Comparison of ENCODE assay signal across 8 cellular contexts in the genomic region with DNA sequence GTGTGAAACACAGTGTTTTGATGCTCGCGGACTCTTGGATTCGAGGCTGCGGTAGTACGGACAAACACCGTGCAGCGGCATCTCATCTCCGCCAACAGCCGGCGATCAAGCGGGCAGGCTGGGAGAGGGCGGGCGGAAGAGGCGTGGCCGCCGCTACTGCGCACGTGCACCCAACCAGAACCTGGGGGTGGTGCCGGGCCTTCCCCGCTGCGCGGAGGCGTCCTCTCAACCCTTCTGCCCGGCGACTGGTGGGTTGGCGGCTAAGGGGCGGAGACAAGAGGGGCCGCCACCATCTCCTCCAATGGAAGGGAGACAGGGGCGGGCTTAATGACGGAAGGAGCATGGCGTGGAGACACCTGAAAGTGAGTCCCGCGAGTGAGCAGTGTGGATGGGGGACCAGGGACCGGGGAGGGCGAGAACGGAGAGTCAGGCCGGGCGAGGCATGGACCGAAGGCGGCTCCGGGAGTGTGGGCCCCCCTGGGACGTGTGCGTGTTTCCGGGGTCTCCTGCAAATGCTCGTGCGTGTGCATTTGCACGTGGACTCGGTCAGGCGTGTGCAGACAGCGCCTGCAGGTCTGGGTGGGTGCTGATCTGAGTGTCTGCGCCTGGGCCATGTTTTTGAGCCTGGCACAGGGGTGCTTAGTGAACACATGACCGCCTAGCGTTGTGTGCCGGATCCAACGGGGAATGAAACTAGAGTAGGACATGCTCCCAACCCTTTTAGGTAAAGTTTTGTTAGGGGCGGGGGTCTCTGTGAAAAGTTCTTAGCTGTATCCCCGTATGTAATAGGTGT. TPM values are rescaled to one million over a fixed set of nuclear protein-coding genes. Genes with fewer than 3 reads are reported as not detected.
DNase-seq lines count a peak whose midpoint lies in the region; ATAC-seq lines count a peak whose summit lies in the region.

Gene DHODH (plus strand): TSS at position 321 of the 793 bp plus-strand sequence. CDS start 21 bp downstream, at position 342.

- H3K4me3 Mint-ChIP-seq in memory B cell: peak within 1 kb of the TSS; percentile 96

- H3K9me3 ChIP-seq in effector memory CD4-positive, alpha-beta T cell (ENCODE audit: control insufficient read depth, low read length): no peaks in the 10 kb centered on the region

- peak within 1 kb of the TSS; percentile 95 for H3K4me3 ChIP-seq in effector memory CD4-positive, alpha-beta T cell (ENCODE audit: insufficient read depth, low read depth, low read length, poor library complexity, severe bottlenecking)

- H3K36me3 Mint-ChIP-seq in memory B cell: peaks cover 2% of the 10 kb centered on the region

- peak; percentile 99 for ATAC-seq in GM21367 (IDR thresholded peaks at IDR 0.05; ENCODE audit: unreplicated experiment)
- ATAC-seq in memory B cell (ENCODE audit: low read depth): peak; percentile 90

- H3K27me3 Mint-ChIP-seq in memory B cell: peaks cover 3% of the 10 kb centered on the region

- no peaks in the 10 kb centered on the region for H3K27me3 ChIP-seq in effector memory CD4-positive, alpha-beta T cell (replicated peaks; ENCODE audit: control insufficient read depth, insufficient read depth, low read length, poor library complexity, severe bottlenecking)

- peaks cover 7% of the 10 kb centered on the region for H3K36me3 ChIP-seq in effector memory CD4-positive, alpha-beta T cell (ENCODE audit: control insufficient read depth, insufficient read depth, low read length)

- peak; percentile 96 for DNase-seq in COR-L47 (lab: John Stamatoyannopoulos, UW)
- peak; percentile 99 for DNase-seq in HT1080 (ENCODE audit: low read depth)
- peak; percentile 97 to 98 for DNase-seq in NOMO-1 (lab: John Stamatoyannopoulos, UW; ENCODE audit: unreplicated experiment in 2 of 2)
- DNase-seq in activated CD8-positive, alpha-beta memory T cell treated with anti-CD3 and anti-CD28 coated beads for 24 hours: peak; percentile 96
- DNase-seq in effector memory CD4-positive, alpha-beta T cell: peak; percentile 93 to 97 (median 96)
- peak; percentile 92 to 98 for DNase-seq in memory B cell (ENCODE audit: low spot score in 2 of 2)
- peak; percentile 96 for DNase-seq in stimulated activated CD8-positive, alpha-beta memory T cell treated with anti-CD3 and anti-CD28 coated beads, Interleukin-12 subunit alpha, Interleukin-12 subunit beta, amount 100 ng/mL, for 1 hour (ENCODE audit: low read depth)

- H3K27ac ChIP-seq in effector memory CD4-positive, alpha-beta T cell (ENCODE audit: insufficient read depth, low read length, poor library complexity, severe bottlenecking): peak within 1 kb of the TSS; percentile 57

- H3K9me3 Mint-ChIP-seq in memory B cell: no peaks in the 10 kb centered on the region

- peaks cover 9% of the 10 kb centered on the region for H3K4me1 Mint-ChIP-seq in memory B cell

- peak within 1 kb of the TSS; percentile 97 for H3K27ac Mint-ChIP-seq in memory B cell

- H3K4me1 ChIP-seq in effector memory CD4-positive, alpha-beta T cell (ENCODE audit: control insufficient read depth, insufficient read depth, low read length, poor library complexity, severe bottlenecking): no peaks in the 10 kb centered on the region

RNA-seq across cellular contexts. Expression of gene DHODH, which starts in this region (rescaled TPM):
- 10.3 and 14.6 TPM in 2 replicates for total RNA-seq in HT1080 (2014; rRNA removed; shearing (Covaris generic))
- polyA plus RNA-seq in HT1080 (2015; cell fraction: cytosol; rRNA removed): 9.3 and 10.3 TPM in 2 replicates
- 13.0 and 14.4 TPM in 2 replicates for polyA plus RNA-seq in HT1080 (2015; cell fraction: nucleus; rRNA removed)

Comparison
In these comparisons a context has a peak if more than half of its experiments do, and no peak if none do; other contexts are left out.
1. Peak in every context shown above with its lines: DNase-seq, ATAC-seq, H3K4me3 ChIP-seq and H3K27ac ChIP-seq.